8 cellular contexts compared by ENCODE assay signal in genomic region chr7:2873686-2874551, GRCh38. TPM values are rescaled to one million over a fixed set of nuclear protein-coding genes. Genes with fewer than 3 reads are reported as not detected.
DNase-seq lines count a peak whose midpoint lies in the region; ATAC-seq and TF ChIP-seq lines count a peak whose summit lies in the region.

No MANE protein-coding gene starts in this region.

- H3K4me3 ChIP-seq in fibroblast of lung (replicated peaks in 1 of 4; ENCODE audit: control extremely low read depth in 1 of 4, insufficient read depth in 1 of 4, low read depth in 3 of 4, low read length in 4 of 4): no peak overlapping the region
- no peak overlapping the region for H3K4me3 ChIP-seq in aorta (ENCODE audit: low read length in 2 of 2)

- 69 to 79% methylated on average over 7 of the region's 7 CpGs for WGBS in aorta, 2 donors

- ATAC-seq in stimulated activated naive B cell treated with anti-CD40 and anti-IgM and Interleukin-4, amounts not matched to agents 10 μg/mL and 1 μg/mL and 100 μg/mL, for 72 hours (replicated peaks): peak; percentile 71 to 77
- ATAC-seq in aorta (ENCODE audit: low FRiP score) (no peak), GM19463 (IDR thresholded peaks at IDR 0.05; ENCODE audit: unreplicated experiment) (no peak)

- peak overlapping the region; percentile 66 for H3K9ac ChIP-seq in fibroblast of lung (ENCODE audit: insufficient read depth, low read length)

- H3K27me3 ChIP-seq in fibroblast of lung (ENCODE audit: control insufficient read depth, insufficient read depth, low read length) (no peaks in the 10 kb centered on the region), aorta (ENCODE audit: control insufficient read depth in 1 of 2, insufficient read depth in 2 of 2, low read length in 1 of 2) (no peaks in the 10 kb centered on the region)

- peaks cover 25 to 47% of the 10 kb centered on the region in 2 donors for H3K4me1 Mint-ChIP-seq in stimulated activated naive B cell treated with anti-CD40 and anti-IgM and Interleukin-4, amounts not matched to agents 10 μg/mL and 1 μg/mL and 100 μg/mL, for 72 hours

- H3K27ac ChIP-seq in 22Rv1 (peak overlapping the region; percentile 8; the same call in 1 of the 2 replicates), fibroblast of lung (ENCODE audit: insufficient read depth, low read length) (peak overlapping the region; percentile 91), aorta (ENCODE audit: low read depth in 1 of 2, low read length in 2 of 2) (no peak overlapping the region)

- H3K27me3 Mint-ChIP-seq in stimulated activated naive B cell treated with anti-CD40 and anti-IgM and Interleukin-4, amounts not matched to agents 10 μg/mL and 1 μg/mL and 100 μg/mL, for 72 hours: no peaks in the 10 kb centered on the region

- no peaks in the 10 kb centered on the region for H3K36me3 ChIP-seq in fibroblast of lung (ENCODE audit: control insufficient read depth, insufficient read depth, low read length)
- H3K36me3 ChIP-seq in aorta (ENCODE audit: control insufficient read depth in 1 of 2, insufficient read depth in 2 of 2, low read length in 1 of 2): no peaks in the 10 kb centered on the region

- no peak overlapping the region for H2AFZ ChIP-seq in fibroblast of lung (ENCODE audit: low read length)

- peak overlapping the region in 1 of 2 donors; percentile 50 for H3K4me3 Mint-ChIP-seq in stimulated activated naive B cell treated with anti-CD40 and anti-IgM and Interleukin-4, amounts not matched to agents 10 μg/mL and 1 μg/mL and 100 μg/mL, for 72 hours

- H3K79me2 ChIP-seq in fibroblast of lung (ENCODE audit: control insufficient read depth, insufficient read depth, low read length): no peaks in the 10 kb centered on the region

- peak overlapping the region; percentile 96 for H3K27ac Mint-ChIP-seq in stimulated activated naive B cell treated with anti-CD40 and anti-IgM and Interleukin-4, amounts not matched to agents 10 μg/mL and 1 μg/mL and 100 μg/mL, for 72 hours

- H3K9me3 Mint-ChIP-seq in stimulated activated naive B cell treated with anti-CD40 and anti-IgM and Interleukin-4, amounts not matched to agents 10 μg/mL and 1 μg/mL and 100 μg/mL, for 72 hours: no peaks in the 10 kb centered on the region

- H3K9me3 ChIP-seq in fibroblast of lung (ENCODE audit: control insufficient read depth, insufficient read depth, low read depth, low read length): no peaks in the 10 kb centered on the region
- H3K9me3 ChIP-seq in aorta (ENCODE audit: control insufficient read depth, low read length): no peaks in the 10 kb centered on the region

- no peak overlapping the region for H3K4me2 ChIP-seq in fibroblast of lung (ENCODE audit: extremely low read depth, insufficient read depth, low read length)

- intact Hi-C loops in aorta (cut with DNase I): no loop called here

- no peaks in the 10 kb centered on the region for H4K20me1 ChIP-seq in fibroblast of lung (ENCODE audit: control insufficient read depth, extremely low read depth, insufficient read depth, low read length)

- H3K36me3 Mint-ChIP-seq in stimulated activated naive B cell treated with anti-CD40 and anti-IgM and Interleukin-4, amounts not matched to agents 10 μg/mL and 1 μg/mL and 100 μg/mL, for 72 hours: no peaks in the 10 kb centered on the region

- TF ChIP-seq CTCF in 22Rv1 (IDR thresholded peaks at IDR 0.05): no peak
- no peak for TF ChIP-seq CTCF in fibroblast of lung (conservative IDR thresholded peaks at IDR 0.05 in 1 of 2, IDR thresholded peaks at IDR 0.05 in 1 of 2; ENCODE audit: low read depth in 1 of 2, low read length in 2 of 2)

- peaks cover 9% of the 10 kb centered on the region for H3K4me1 ChIP-seq in fibroblast of lung (ENCODE audit: control insufficient read depth, extremely low read depth, insufficient read depth, low read length)
- no peaks in the 10 kb centered on the region for H3K4me1 ChIP-seq in aorta (ENCODE audit: control insufficient read depth in 1 of 2, insufficient read depth in 2 of 2, low read length in 2 of 2)

- peak; percentile 70 for DNase-seq in GM03348 (ENCODE audit: low spot score)
- DNase-seq in SHP77 (lab: John Stamatoyannopoulos, UW): peak; percentile 79 to 81
- peak; percentile 93 for DNase-seq in fibroblast of lung (ENCODE audit: low read depth in 2 of 2)
- DNase-seq in stimulated activated naive B cell treated with anti-CD40 and anti-IgM and Interleukin-4, amounts not matched to agents 10 μg/mL and 1 μg/mL and 100 μg/mL, for 72 hours: peak; percentile 70
- DNase-seq in NCI-H128 (lab: John Stamatoyannopoulos, UW; ENCODE audit: unreplicated experiment): no peak
- DNase-seq in aorta: no peak

RNA-seq across cellular contexts. Expression of gene GNA12, which starts 29.8 kb away (rescaled TPM):
- 23.1 and 36.2 TPM in 2 replicates for total RNA-seq in fibroblast of lung
- polyA plus RNA-seq in fibroblast of lung: 119 and 137 TPM in 2 replicates
- polyA plus RNA-seq in fibroblast of lung (2012): 87.8 and 89.1 TPM in 2 replicates
- polyA minus RNA-seq in fibroblast of lung (ENCODE audit: low replicate concordance): 174 and 188 TPM in 2 replicates
- total RNA-seq in aorta: 10 to 100 TPM; 53.0 to 56.6 TPM
- 10 to 100 TPM; 21.4 to 31.6 TPM for polyA plus RNA-seq in aorta

Comparison
In these comparisons a context has a peak if more than half of its experiments do, and no peak if none do; other contexts are left out.
1. H3K27ac ChIP-seq: peak in 22Rv1 (single experiment) and fibroblast of lung (single experiment); none in aorta (0 of 2).
2. DNase-seq: peak in GM03348 (single experiment), SHP77 (2 of 2), fibroblast of lung (2 of 2) and stimulated activated naive B cell treated with anti-CD40 and anti-IgM and Interleukin-4, amounts not matched to agents 10 μg/mL and 1 μg/mL and 100 μg/mL, for 72 hours (single experiment); none in NCI-H128 (single experiment) and aorta (0 of 2).
3. ATAC-seq: peak in stimulated activated naive B cell treated with anti-CD40 and anti-IgM and Interleukin-4, amounts not matched to agents 10 μg/mL and 1 μg/mL and 100 μg/mL, for 72 hours (2 of 2); none in aorta (single experiment) and GM19463 (single experiment).